12 cellular contexts compared by ENCODE assay signal in genomic region chr5:176386491-176386890, GRCh38. TPM values are rescaled to one million over a fixed set of nuclear protein-coding genes. Genes with fewer than 3 reads are reported as not detected.
DNase-seq lines count a peak whose midpoint lies in the region; ATAC-seq and TF ChIP-seq lines count a peak whose summit lies in the region.
"Had no signal": no experiment of that assay in that cellular context is flagged by ENCODE, and none has a peak within 500 bp of the region (broad histone marks: within the 10 kb centered on the region; RNA-seq: fewer than 3 reads in every experiment).

No MANE protein-coding gene starts in this region.

- peaks cover 7% of the 10 kb centered on the region; the same call in 1 of the 2 replicates for H3F3A ChIP-seq in MM.1S (ENCODE audit: insufficient read depth, low read length)

- H3K4me1 ChIP-seq in MM.1S (ENCODE audit: low read length) = peaks cover 5% of the 10 kb centered on the region; the same call in 1 of the 2 replicates
- H3K4me1 ChIP-seq in mammary epithelial cell (ENCODE audit: insufficient read depth, low read length) = peaks cover 12% of the 10 kb centered on the region
- peaks cover 18% of the 10 kb centered on the region for H3K4me1 ChIP-seq in osteoblast (ENCODE audit: insufficient read depth, low read length)

- H3K4me1 Mint-ChIP-seq in T-helper 1 cell treated with Interleukin-12 subunit alpha and Interleukin-12 subunit beta and Interleukin-4 antibody, amounts not matched to agents 30 μg/mL and 1 μg/mL, for 36 hours (ENCODE audit: low read depth) = peaks cover 22% of the 10 kb centered on the region

- 50% methylated on average over 1 of the region's 1 CpG for WGBS in mammary epithelial cell (ENCODE audit: low coverage, missing lambda C conversion rate)

- H3K27me3 ChIP-seq in MM.1S (replicated peaks; ENCODE audit: insufficient read depth, low read length) = no peaks in the 10 kb centered on the region
- H3K27me3 ChIP-seq in mammary epithelial cell (ENCODE audit: insufficient read depth, low read length) = no peaks in the 10 kb centered on the region
- H3K27me3 ChIP-seq in osteoblast (ENCODE audit: insufficient read depth, low read length) = no peaks in the 10 kb centered on the region
- H3K27me3 ChIP-seq: neutrophil had no signal

- TF ChIP-seq CTCF in MM.1S (IDR thresholded peaks at IDR 0.05; ENCODE audit: low read length) = no peak
- no peak for TF ChIP-seq CTCF in mammary epithelial cell (conservative IDR thresholded peaks at IDR 0.05 in 1 of 2, IDR thresholded peaks at IDR 0.05 in 1 of 2; ENCODE audit: extremely low read depth in 1 of 2, insufficient read depth in 1 of 2, low read depth in 1 of 2, low read length in 2 of 2)
- TF ChIP-seq CTCF in osteoblast (IDR thresholded peaks at IDR 0.05; ENCODE audit: extremely low read depth, low read depth, low read length) = no peak

- H3K4me3 ChIP-seq in MM.1S (ENCODE audit: low read length) (no peak overlapping the region), mammary epithelial cell (replicated peaks in 1 of 3; ENCODE audit: insufficient read depth in 1 of 3, low read depth in 2 of 3, low read length in 3 of 3) (peak overlapping the region in 2 of 3 experiments; percentile 67 to 79), osteoblast (ENCODE audit: insufficient read depth, low read length) (peak overlapping the region; percentile 19)

- H4K20me1 ChIP-seq in MM.1S (ENCODE audit: insufficient read depth, low read length) (peaks cover 8% of the 10 kb centered on the region; the same call in 1 of the 2 replicates), mammary epithelial cell (ENCODE audit: insufficient read depth, low read length) (no peaks in the 10 kb centered on the region), osteoblast (ENCODE audit: insufficient read depth, low read length) (peaks cover 13% of the 10 kb centered on the region)

- intact Hi-C loops in mammary epithelial cell (cut with micrococcal nuclease) = no loop called here

- H3K9me2 ChIP-seq in MM.1S (replicated peaks; ENCODE audit: insufficient read depth, low read length) = no peaks in the 10 kb centered on the region

- CTCF ChIA-PET in mammary epithelial cell (lab: Charles Lee; ENCODE audit: low non-redundant PET) = no interaction called here

- ATAC-seq in GM21367 (IDR thresholded peaks at IDR 0.05; ENCODE audit: unreplicated experiment) (no peak), HG03354 (IDR thresholded peaks at IDR 0.05; ENCODE audit: poor library complexity, severe bottlenecking, unreplicated experiment) (no peak)

- H3K9me3 ChIP-seq in MM.1S (replicated peaks; ENCODE audit: insufficient read depth, low read length) (no peaks in the 10 kb centered on the region), mammary epithelial cell (replicated peaks; ENCODE audit: insufficient read depth, low read length) (no peaks in the 10 kb centered on the region), osteoblast (ENCODE audit: low read depth, low read length) (no peaks in the 10 kb centered on the region)
- H3K9me3 ChIP-seq: neutrophil had no signal

- H3K27ac ChIP-seq in MM.1S (ENCODE audit: low read length) (no peak overlapping the region), mammary epithelial cell (ENCODE audit: insufficient read depth, low read depth, low read length) (no peak overlapping the region), osteoblast (ENCODE audit: low read depth, low read length) (no peak overlapping the region)
- H3K27ac ChIP-seq: neutrophil had no signal

- dilution Hi-C loops in mammary epithelial cell (cut with HindIII; ENCODE audit: low sequenced_read_pairs) = no loop called here

- DNase-seq in T-helper 1 cell (no peak), MM.1S (no peak), mammary epithelial cell (no peak), osteoblast (ENCODE audit: insufficient read length, low spot score, missing footprints) (no peak), NCI-H345 (lab: John Stamatoyannopoulos, UW) (no peak)
- DNase-seq: NCI-H1417 treated with DMSO at 0.1 percent for 48 hours; stimulated activated CD4-positive, alpha-beta T cell treated with anti-CD3 and anti-CD28 coated beads, Interleukin-1b, Interleukin-23, amount 100 ng/mL, for 48 hours had no signal

- H3K36me3 Mint-ChIP-seq in T-helper 1 cell treated with Interleukin-12 subunit alpha and Interleukin-12 subunit beta and Interleukin-4 antibody, amounts not matched to agents 30 μg/mL and 1 μg/mL, for 36 hours (ENCODE audit: low read depth) = peaks cover 28% of the 10 kb centered on the region

- H3K4me3 Mint-ChIP-seq in T-helper 1 cell treated with Interleukin-12 subunit alpha and Interleukin-12 subunit beta and Interleukin-4 antibody, amounts not matched to agents 30 μg/mL and 1 μg/mL, for 36 hours = peak overlapping the region; percentile 40

- no peak overlapping the region for H3K27ac Mint-ChIP-seq in T-helper 1 cell treated with Interleukin-12 subunit alpha and Interleukin-12 subunit beta and Interleukin-4 antibody, amounts not matched to agents 30 μg/mL and 1 μg/mL, for 36 hours

- H3K79me2 ChIP-seq in MM.1S (ENCODE audit: low read length) (peaks cover 69% of the 10 kb centered on the region), mammary epithelial cell (ENCODE audit: insufficient read depth, low read length) (peaks cover 64% of the 10 kb centered on the region), osteoblast (ENCODE audit: insufficient read depth, low read length) (peaks cover 39% of the 10 kb centered on the region)

- no peak overlapping the region for H2AFZ ChIP-seq in MM.1S (ENCODE audit: low read length)
- no peak overlapping the region for H2AFZ ChIP-seq in mammary epithelial cell (ENCODE audit: low read depth, low read length)
- H2AFZ ChIP-seq in osteoblast (ENCODE audit: low read length) = no peak overlapping the region

- in situ Hi-C loops in mammary epithelial cell (cut with MboI; ENCODE audit: low sequenced_read_pairs in 2 of 2) = no loop called here

- no peaks in the 10 kb centered on the region for H3K27me3 Mint-ChIP-seq in T-helper 1 cell treated with Interleukin-12 subunit alpha and Interleukin-12 subunit beta and Interleukin-4 antibody, amounts not matched to agents 30 μg/mL and 1 μg/mL, for 36 hours (ENCODE audit: low read depth)

- no TSS peak for BruUV-seq in mammary epithelial cell (replicated peaks; lab: Mats Ljungman, UMichigan)

- H3K9me3 Mint-ChIP-seq in T-helper 1 cell treated with Interleukin-12 subunit alpha and Interleukin-12 subunit beta and Interleukin-4 antibody, amounts not matched to agents 30 μg/mL and 1 μg/mL, for 36 hours = no peaks in the 10 kb centered on the region

- peaks cover 14% of the 10 kb centered on the region; the same call in 1 of the 2 replicates for H3K36me3 ChIP-seq in MM.1S (replicated peaks; ENCODE audit: insufficient read depth, low read length)
- H3K36me3 ChIP-seq in mammary epithelial cell (ENCODE audit: insufficient read depth, low read length) = peaks cover 45% of the 10 kb centered on the region
- H3K36me3 ChIP-seq in osteoblast (ENCODE audit: insufficient read depth, low read length) = peaks cover 36% of the 10 kb centered on the region
- H3K36me3 ChIP-seq: neutrophil had no signal

- H3K9ac ChIP-seq in MM.1S (ENCODE audit: low read length) (no peak overlapping the region), mammary epithelial cell (ENCODE audit: insufficient read depth, low read length) (no peak overlapping the region)

- H3K4me2 ChIP-seq in MM.1S (ENCODE audit: low read depth, low read length) (peak overlapping the region; percentile 63; the same call in 1 of the 2 replicates), mammary epithelial cell (ENCODE audit: insufficient read depth, low read depth, low read length) (peak overlapping the region; percentile 91), osteoblast (ENCODE audit: insufficient read depth, low read length) (peak overlapping the region; percentile 94)

RNA-seq across cellular contexts. Expression of gene NOP16, which starts 1.9 kb away (rescaled TPM):
- total RNA-seq in mammary epithelial cell = 10 to 100 TPM in 1 of 2 donors, 1 to 10 TPM in 1; 8.7 to 61.4 TPM
- polyA plus RNA-seq in mammary epithelial cell = 103 TPM
- 22.5 TPM for polyA minus RNA-seq in mammary epithelial cell
- total RNA-seq in osteoblast = 7.1 and 8.0 TPM in 2 replicates

RNA-seq across cellular contexts. Expression of gene HIGD2A, which starts 2.1 kb away (rescaled TPM):
- total RNA-seq in mammary epithelial cell = 10 to 100 TPM; 30.3 to 93.0 TPM
- polyA plus RNA-seq in mammary epithelial cell = 141 TPM
- 111 TPM for polyA minus RNA-seq in mammary epithelial cell
- 31.5 and 34.7 TPM in 2 replicates for total RNA-seq in osteoblast

RNA-seq across cellular contexts. Expression of gene ARL10, which starts 21.2 kb away (rescaled TPM):
- total RNA-seq in mammary epithelial cell = 10 to 100 TPM in 1 of 2 donors, under 1 TPM in 1; 0.56 to 10.7 TPM
- 1.8 TPM for polyA plus RNA-seq in mammary epithelial cell
- 2.8 TPM for polyA minus RNA-seq in mammary epithelial cell
- total RNA-seq in osteoblast = 8.3 and 14.1 TPM in 2 replicates
- total RNA-seq: A172 had no signal

RNA-seq across cellular contexts. Expression of gene KIAA1191, which starts 24.9 kb away (rescaled TPM):
- total RNA-seq in mammary epithelial cell (100 to 1,000 TPM in 1 of 2 donors, 10 to 100 TPM in 1; 99.0 to 204 TPM), osteoblast (61.9 and 69.5 TPM in 2 replicates)
- 130 TPM for polyA plus RNA-seq in mammary epithelial cell
- polyA minus RNA-seq in mammary epithelial cell = 169 TPM

RNA-seq across cellular contexts. Expression of gene CLTB, which starts 29.8 kb away (rescaled TPM):
- total RNA-seq in mammary epithelial cell (100 to 1,000 TPM; 166 to 323 TPM), osteoblast (61.3 and 63.0 TPM in 2 replicates)
- 332 TPM for polyA plus RNA-seq in mammary epithelial cell
- 114 TPM for polyA minus RNA-seq in mammary epithelial cell
